In genomic region chr17:63701477-63702222, GRCh38 we compare ENCODE assay signal across 8 cellular contexts.
DNase-seq lines count a peak whose midpoint lies in the region; ATAC-seq and TF ChIP-seq lines count a peak whose summit lies in the region.

No MANE protein-coding gene starts in this region.

- no peaks in the 10 kb centered on the region for H3K27me3 ChIP-seq in Loucy (ENCODE audit: insufficient read depth, low read length, poor library complexity, severe bottlenecking)

- H3K79me2 ChIP-seq in Loucy (ENCODE audit: insufficient read depth, low read length), result peaks cover 32% of the 10 kb centered on the region; the same call in 1 of the 2 replicates

- peak in 2 of 3 experiments; percentile 34 to 36 for DNase-seq in activated CD8-positive, alpha-beta memory T cell treated with anti-CD3 and anti-CD28 coated beads for 48 hours (ENCODE audit: low read depth in 2 of 3, low spot score in 2 of 3)
- DNase-seq in foreskin fibroblast (no peak), NCI-H1694 (lab: John Stamatoyannopoulos, UW) (no peak), EL (no peak), DMS 273 (lab: John Stamatoyannopoulos, UW; ENCODE audit: unreplicated experiment) (no peak)

- H3K4me1 ChIP-seq in Loucy (ENCODE audit: insufficient read depth, low read length, poor library complexity, severe bottlenecking), result peaks cover 47% of the 10 kb centered on the region

- no peak for TF ChIP-seq CTCF in Loucy (conservative IDR thresholded peaks at IDR 0.05; ENCODE audit: low read length)
- no peak for TF ChIP-seq CTCF in foreskin fibroblast (IDR thresholded peaks at IDR 0.05; ENCODE audit: low read depth, low read length)

- H3K4me2 ChIP-seq in Loucy (ENCODE audit: low read depth, low read length, poor library complexity, severe bottlenecking), result peak overlapping the region; percentile 63

- H3K27ac ChIP-seq in skin epidermis, result peak overlapping the region in 20 of 21 experiments; percentile 31 to 99 (median 89)

- H3K36me3 ChIP-seq in Loucy (ENCODE audit: insufficient read depth, low read length), result no peaks in the 10 kb centered on the region

- no peak overlapping the region for H3K9ac ChIP-seq in Loucy (ENCODE audit: low read depth, low read length, poor library complexity, severe bottlenecking)

- no peaks in the 10 kb centered on the region for H3K9me3 ChIP-seq in Loucy (ENCODE audit: insufficient read depth, low read depth, low read length)

- 0 out of 2 replicates have a peak, but pooled peaks cover 9% of the 10 kb centered on the region for H3F3A ChIP-seq in Loucy (ENCODE audit: low read depth)

- no peak overlapping the region for H2AFZ ChIP-seq in Loucy (ENCODE audit: low read length)

- H3K4me3 ChIP-seq in Loucy (ENCODE audit: low read length, poor library complexity, severe bottlenecking) (peak overlapping the region; percentile 50), foreskin fibroblast (ENCODE audit: low read depth in 1 of 2, low read length in 2 of 2) (peak overlapping the region; percentile 22 to 28), skin epidermis (peak overlapping the region; percentile 37 to 68 (median 65))

- ATAC-seq in GM19035 (IDR thresholded peaks at IDR 0.05; ENCODE audit: unreplicated experiment), result no peak

- H4K20me1 ChIP-seq in Loucy (ENCODE audit: insufficient read depth, low read length, poor library complexity, severe bottlenecking), result peaks cover 11% of the 10 kb centered on the region

- H3K9me2 ChIP-seq in Loucy (replicated peaks; ENCODE audit: low read depth, low read length), result no peaks in the 10 kb centered on the region

Comparison
In these comparisons a context has a peak if more than half of its experiments do, and no peak if none do; other contexts are left out.
1. DNase-seq: peak in activated CD8-positive, alpha-beta memory T cell treated with anti-CD3 and anti-CD28 coated beads for 48 hours (2 of 3); none in foreskin fibroblast (0 of 2), NCI-H1694 (single experiment), EL (single experiment) and DMS 273 (single experiment).
2. Peak in every context shown above with its lines, with median percentiles within 50 percentile points of each other: H3K4me3 ChIP-seq.